In genomic region chr19:4401482-4402170, GRCh38 we compare ENCODE assay signal across 8 cellular contexts. TPM values are rescaled to one million over a fixed set of nuclear protein-coding genes. Genes with fewer than 3 reads are reported as not detected.
DNase-seq lines count a peak whose midpoint lies in the region; TF ChIP-seq lines count a peak whose summit lies in the region.

No MANE protein-coding gene starts in this region.

- H3K4me1 Mint-ChIP-seq in dendritic cell treated with granulocyte-macrophage colony-stimulating factor and Interleukin-4, amounts not matched to agents 40 ng/mL and 50 ng/mL, for 4 days (ENCODE audit: low read depth), result peaks cover 53% of the 10 kb centered on the region
- H3K4me1 Mint-ChIP-seq in nephron progenitor cell, result peaks cover 69% of the 10 kb centered on the region

- no peak for DNase-seq in MG63
- DNase-seq in nephron progenitor cell, result no peak
- DNase-seq in NOMO-1 (lab: John Stamatoyannopoulos, UW; ENCODE audit: unreplicated experiment in 2 of 2), result no peak
- DNase-seq in hypothalamus (lab: John Stamatoyannopoulos, UW), result no peak
- no peak for DNase-seq in T-helper 9 cell
- DNase-seq in SW480 (ENCODE audit: low spot score), result no peak

- intact Hi-C loops in dendritic cell treated with granulocyte-macrophage colony-stimulating factor and Interleukin-4, amounts not matched to agents 40 ng/mL and 50 ng/mL, for 4 days (cut with micrococcal nuclease), result loop anchor here (2.0 to 5.0 kb wide), 2 partner anchors 55 to 71 kb away; partner anchors contain the start of genes HDGFL2 and UBXN6

- H4K20me1 ChIP-seq in BLaER1 treated with 17β-estradiol and CSF1 and Interleukin-3, amounts not matched to agents 10 nM and 100 nM, result peaks cover 25 to 76% (median 66%) of the 10 kb centered on the region in 11 experiments

- peaks cover 0 to 3% (median 0%) of the 10 kb centered on the region in 11 experiments; a peak in 1 of 22 replicates for H3K9me3 ChIP-seq in BLaER1 treated with 17β-estradiol and CSF1 and Interleukin-3, amounts not matched to agents 10 nM and 100 nM (replicated peaks in 1 of 11)
- no peaks in the 10 kb centered on the region for H3K9me3 ChIP-seq in MG63

- peak overlapping the region; percentile 80 to 95 (median 82) for H3K4me2 ChIP-seq in BLaER1 treated with 17β-estradiol and CSF1 and Interleukin-3, amounts not matched to agents 10 nM and 100 nM

- peak overlapping the region; percentile 83 for H3K27ac Mint-ChIP-seq in dendritic cell treated with granulocyte-macrophage colony-stimulating factor and Interleukin-4, amounts not matched to agents 40 ng/mL and 50 ng/mL, for 4 days
- peak overlapping the region; percentile 91 for H3K27ac Mint-ChIP-seq in nephron progenitor cell

- no peaks in the 10 kb centered on the region for H3K9me3 Mint-ChIP-seq in dendritic cell treated with granulocyte-macrophage colony-stimulating factor and Interleukin-4, amounts not matched to agents 40 ng/mL and 50 ng/mL, for 4 days
- no peaks in the 10 kb centered on the region for H3K9me3 Mint-ChIP-seq in nephron progenitor cell

- H3K9ac ChIP-seq in BLaER1 treated with 17β-estradiol and CSF1 and Interleukin-3, amounts not matched to agents 10 nM and 100 nM, result peak overlapping the region; percentile 74 to 99 (median 96)

- H3K36me3 ChIP-seq in BLaER1 treated with 17β-estradiol and CSF1 and Interleukin-3, amounts not matched to agents 10 nM and 100 nM, result peaks cover 16 to 54% (median 37%) of the 10 kb centered on the region in 11 experiments
- peaks cover 10% of the 10 kb centered on the region; the same call in 1 of the 2 replicates for H3K36me3 ChIP-seq in MG63

- H3K4me3 ChIP-seq in BLaER1 treated with 17β-estradiol and CSF1 and Interleukin-3, amounts not matched to agents 10 nM and 100 nM, result peak overlapping the region; percentile 65 to 99 (median 96)
- H3K4me3 ChIP-seq in MG63, result peak overlapping the region; percentile 48

- H3K27me3 Mint-ChIP-seq in dendritic cell treated with granulocyte-macrophage colony-stimulating factor and Interleukin-4, amounts not matched to agents 40 ng/mL and 50 ng/mL, for 4 days, result no peaks in the 10 kb centered on the region
- no peaks in the 10 kb centered on the region for H3K27me3 Mint-ChIP-seq in nephron progenitor cell (ENCODE audit: low read depth, poor library complexity)

- H3K27ac ChIP-seq in BLaER1 treated with 17β-estradiol and CSF1 and Interleukin-3, amounts not matched to agents 10 nM and 100 nM, result peak overlapping the region; percentile 63 to 97 (median 76)

- no peak for TF ChIP-seq CTCF in nephron progenitor cell (IDR thresholded peaks at IDR 0.05)

- H3K36me3 Mint-ChIP-seq in dendritic cell treated with granulocyte-macrophage colony-stimulating factor and Interleukin-4, amounts not matched to agents 40 ng/mL and 50 ng/mL, for 4 days (ENCODE audit: low read depth), result peaks cover 32% of the 10 kb centered on the region
- peaks cover 18% of the 10 kb centered on the region for H3K36me3 Mint-ChIP-seq in nephron progenitor cell (ENCODE audit: low read depth)

- H3K4me1 ChIP-seq in BLaER1 treated with 17β-estradiol and CSF1 and Interleukin-3, amounts not matched to agents 10 nM and 100 nM, result peaks cover 53 to 80% (median 72%) of the 10 kb centered on the region in 10 experiments

- peak overlapping the region; percentile 81 for H3K4me3 Mint-ChIP-seq in dendritic cell treated with granulocyte-macrophage colony-stimulating factor and Interleukin-4, amounts not matched to agents 40 ng/mL and 50 ng/mL, for 4 days
- peak overlapping the region; percentile 82 for H3K4me3 Mint-ChIP-seq in nephron progenitor cell

- H3K27me3 ChIP-seq in BLaER1 treated with 17β-estradiol and CSF1 and Interleukin-3, amounts not matched to agents 10 nM and 100 nM, result no peaks in the 10 kb centered on the region
- no peaks in the 10 kb centered on the region for H3K27me3 ChIP-seq in MG63

RNA-seq across cellular contexts. Expression of gene CHAF1A, which starts 0.8 kb away (rescaled TPM):
- total RNA-seq in MG63 (2014; rRNA removed; shearing (Covaris generic); ENCODE audit: low replicate concordance), result 24.1 and 24.7 TPM in 2 replicates

RNA-seq across cellular contexts. Expression of gene SH3GL1, which starts 1.3 kb away (rescaled TPM):
- 50.5 and 76.0 TPM in 2 replicates for total RNA-seq in MG63 (2014; rRNA removed; shearing (Covaris generic); ENCODE audit: low replicate concordance)

RNA-seq across cellular contexts. Expression of gene UBXN6, which starts 56.0 kb away (rescaled TPM):
- total RNA-seq in MG63 (2014; rRNA removed; shearing (Covaris generic); ENCODE audit: low replicate concordance), result 58.0 and 107 TPM in 2 replicates

RNA-seq across cellular contexts. Expression of gene MPND, which starts 58.3 kb away (rescaled TPM):
- total RNA-seq in MG63 (2014; rRNA removed; shearing (Covaris generic); ENCODE audit: low replicate concordance), result 0.52 and 4.4 TPM in 2 replicates
